In genomic region chr2:19710230-19710629, GRCh38 we compare ENCODE assay signal across 23 cellular contexts.
DNase-seq lines count a peak whose midpoint lies in the region; ATAC-seq and TF ChIP-seq lines count a peak whose summit lies in the region.
"Had no signal": no experiment of that assay in that cellular context is flagged by ENCODE, and none has a peak within 500 bp of the region (broad histone marks: within the 10 kb centered on the region; RNA-seq: fewer than 3 reads in every experiment).

No MANE protein-coding gene starts in this region.

- no peaks in the 10 kb centered on the region for H3K9me2 ChIP-seq in hepatocyte (replicated peaks; ENCODE audit: insufficient read depth)

- no peak overlapping the region for H3K27ac Mint-ChIP-seq in activated CD4-positive, alpha-beta T cell treated with anti-CD3 and anti-CD28 coated beads, Interleukin-2, amount 10 ng/mL, durations not matched to agents 7 days and 5 days
- H3K27ac Mint-ChIP-seq: B cell had no signal

- no peaks in the 10 kb centered on the region for H4K20me1 ChIP-seq in hepatocyte (ENCODE audit: insufficient read depth, poor library complexity, severe bottlenecking)

- H3K27me3 Mint-ChIP-seq in activated CD4-positive, alpha-beta T cell treated with anti-CD3 and anti-CD28 coated beads, Interleukin-2, amount 10 ng/mL, durations not matched to agents 7 days and 5 days: no peaks in the 10 kb centered on the region
- H3K27me3 Mint-ChIP-seq: B cell had no signal

- no peak for ATAC-seq in Right ventricle myocardium superior (ENCODE audit: poor library complexity)

- in situ Hi-C loops in GM13977 (cut with MboI; ENCODE audit: low pct_unique_long_range_greater_than_20kb, low sequenced_read_pairs, unreplicated experiment): no loop called here

- no peaks in the 10 kb centered on the region for H3K79me2 ChIP-seq in hepatocyte

- no peaks in the 10 kb centered on the region for H3K36me3 ChIP-seq in left ventricle myocardium inferior
- no peaks in the 10 kb centered on the region for H3K36me3 ChIP-seq in hepatocyte (replicated peaks; ENCODE audit: insufficient read depth, low read depth)
- H3K36me3 ChIP-seq: SJSA1 had no signal

- no peak overlapping the region for H3K4me3 Mint-ChIP-seq in activated CD4-positive, alpha-beta T cell treated with anti-CD3 and anti-CD28 coated beads, Interleukin-2, amount 10 ng/mL, durations not matched to agents 7 days and 5 days
- H3K4me3 Mint-ChIP-seq: B cell had no signal

- H3K9me3 Mint-ChIP-seq in activated CD4-positive, alpha-beta T cell treated with anti-CD3 and anti-CD28 coated beads, Interleukin-2, amount 10 ng/mL, durations not matched to agents 7 days and 5 days: peaks cover 2% of the 10 kb centered on the region

- intact Hi-C loops in left ventricle myocardium inferior (cut with micrococcal nuclease) (no loop called here), Right ventricle myocardium superior (cut with DNase I) (no loop called here)

- DNase-seq in left ventricle myocardium inferior: no peak
- DNase-seq in Right ventricle myocardium superior: no peak
- DNase-seq in dermis blood vessel endothelial cell: peak; percentile 4
- DNase-seq in hepatocyte (ENCODE audit: low spot score): peak; percentile 19
- DNase-seq in activated CD4-positive, alpha-beta T cell treated with anti-CD3 and anti-CD28 coated beads, Interleukin-2, amount 10 ng/mL, durations not matched to agents 7 days and 5 days: no peak
- DNase-seq in NCI-H2029 treated with DMSO at 0.1 percent for 48 hours (lab: John Stamatoyannopoulos, UW): no peak
- DNase-seq in NCI-H774 (lab: John Stamatoyannopoulos, UW): no peak
- DNase-seq in GM13977 (ENCODE audit: low spot score): no peak
- DNase-seq: 8988T; GF-D8; H7; KG1; NCI-H1092 treated with DMSO at 0.1 percent for 48 hours; NCI-H1436 treated with DMSO at 0.1 percent for 48 hours; NCI-H1930; NCI-H2227 treated with DMSO at 0.1 percent for 48 hours; NCI-H510A treated with DMSO at 0.1 percent for 48 hours; NCI-H748 treated with DMSO at 0.1 percent for 48 hours; NK-92 treated with Interleukin-12 subunit alpha and Interleukin-12 subunit beta, amount 100 ng/mL, for 24 hours had no signal

- no peaks in the 10 kb centered on the region for H3K36me3 Mint-ChIP-seq in activated CD4-positive, alpha-beta T cell treated with anti-CD3 and anti-CD28 coated beads, Interleukin-2, amount 10 ng/mL, durations not matched to agents 7 days and 5 days (ENCODE audit: low read depth)

- H3K4me1 Mint-ChIP-seq in activated CD4-positive, alpha-beta T cell treated with anti-CD3 and anti-CD28 coated beads, Interleukin-2, amount 10 ng/mL, durations not matched to agents 7 days and 5 days: peaks cover 3% of the 10 kb centered on the region
- H3K4me1 Mint-ChIP-seq: B cell had no signal

- TF ChIP-seq CTCF in left ventricle myocardium inferior (IDR thresholded peaks at IDR 0.05; ENCODE audit: borderline replicate concordance) (no peak), hepatocyte (IDR thresholded peaks at IDR 0.05; ENCODE audit: poor library complexity) (no peak), GM13977 (IDR thresholded peaks at IDR 0.05; ENCODE audit: extremely low read depth, insufficient read depth, missing control alignments) (no peak)

- CTCF ChIA-PET in activated CD4-positive, alpha-beta T cell treated with anti-CD3 and anti-CD28 coated beads, Interleukin-2, amount 10 ng/mL, durations not matched to agents 7 days and 5 days (lab: Charles Lee): interaction anchor here (0.6 kb wide), 3 partner anchors 787 to 1633 kb away, joined by 3 to 5 read pairs (median 3); no protein-coding TSS in a partner anchor

- H3K27ac ChIP-seq in left ventricle myocardium inferior (replicated peaks) (peak overlapping the region; percentile 11), hepatocyte (no peak overlapping the region)
- H3K27ac ChIP-seq: HL-60, RWPE1 had no signal

- H3K4me2 ChIP-seq in hepatocyte: no peak overlapping the region

- H3K9me3 ChIP-seq in left ventricle myocardium inferior (replicated peaks): peaks cover 4% of the 10 kb centered on the region
- no peaks in the 10 kb centered on the region for H3K9me3 ChIP-seq in hepatocyte (ENCODE audit: low read depth)
- H3K9me3 ChIP-seq: SJSA1 had no signal

- H3K27me3 ChIP-seq in left ventricle myocardium inferior (ENCODE audit: low read depth): no peaks in the 10 kb centered on the region
- H3K27me3 ChIP-seq in hepatocyte: no peaks in the 10 kb centered on the region
- H3K27me3 ChIP-seq: SJSA1 had no signal

- H3K4me3 ChIP-seq in left ventricle myocardium inferior (no peak overlapping the region), hepatocyte (no peak overlapping the region)
- H3K4me3 ChIP-seq: SJSA1 had no signal

- H3K4me1 ChIP-seq in left ventricle myocardium inferior (peaks cover 25% of the 10 kb centered on the region), hepatocyte (ENCODE audit: insufficient read depth) (no peaks in the 10 kb centered on the region)

- no peak overlapping the region for H2AFZ ChIP-seq in hepatocyte

- WGBS in hepatocyte (ENCODE audit: low lambda C conversion rate, missing lambda C conversion rate): 78% methylated on average over 2 of the region's 2 CpGs

- POLR2A ChIA-PET in activated CD4-positive, alpha-beta T cell treated with anti-CD3 and anti-CD28 coated beads, Interleukin-2, amount 10 ng/mL, durations not matched to agents 7 days and 5 days (lab: Charles Lee): no interaction called here

Comparison
In these comparisons a context has a peak if more than half of its experiments do, and no peak if none do; other contexts are left out.
1. DNase-seq: peak in dermis blood vessel endothelial cell (single experiment) and hepatocyte (single experiment); none in left ventricle myocardium inferior (single experiment), Right ventricle myocardium superior (single experiment), activated CD4-positive, alpha-beta T cell treated with anti-CD3 and anti-CD28 coated beads, Interleukin-2, amount 10 ng/mL, durations not matched to agents 7 days and 5 days (single experiment), NCI-H2029 treated with DMSO at 0.1 percent for 48 hours (single experiment), NCI-H774 (single experiment) and GM13977 (single experiment).